1 cellular context compared by ENCODE assay signal in the genomic region with DNA sequence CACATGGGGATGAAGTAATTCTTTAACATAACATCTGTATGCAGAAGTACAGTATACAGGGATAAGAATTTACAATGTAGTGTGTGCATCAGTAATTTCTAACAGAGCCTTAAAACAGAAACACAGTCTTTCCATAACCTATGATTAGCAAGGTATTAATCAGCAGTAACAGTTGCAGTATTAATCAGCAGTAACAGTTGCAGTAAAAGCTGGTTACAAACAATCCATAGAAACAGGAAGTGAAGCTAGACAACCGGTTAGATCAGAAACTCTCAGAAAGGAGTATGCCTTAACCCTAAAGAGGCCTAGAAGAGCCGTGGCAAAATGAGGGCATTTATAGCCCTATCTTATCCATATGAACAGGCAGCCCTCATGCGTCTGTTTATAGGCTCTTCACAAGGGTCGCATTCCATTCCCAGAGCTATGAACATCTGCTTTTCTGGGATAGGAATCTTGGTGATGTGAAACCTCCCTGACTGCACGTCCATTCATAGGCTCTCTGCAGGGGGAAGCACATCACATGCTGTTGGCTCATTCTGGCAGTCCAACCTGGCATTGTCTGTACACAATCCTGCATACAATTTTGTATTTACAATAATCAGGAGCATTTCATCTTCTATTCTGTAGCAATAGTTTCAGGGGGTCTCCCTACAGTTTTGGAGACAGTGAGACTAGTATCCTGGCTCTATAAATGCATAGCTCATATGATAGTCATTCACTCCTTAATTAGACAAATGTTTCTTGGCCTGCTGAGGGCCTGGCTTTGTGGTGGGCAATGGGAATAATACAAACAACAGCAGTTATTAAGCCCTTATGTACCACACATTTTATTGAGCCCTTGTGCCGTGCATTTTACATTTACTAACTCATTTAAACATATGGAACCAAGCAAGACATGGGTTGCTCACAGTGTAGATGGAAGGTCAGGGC.
TF ChIP-seq lines count a peak whose summit lies in the region.

No MANE protein-coding gene starts in this region.

TF ChIP-seq in GM12878, 131 proteins besides CTCF, POLR2A, EP300 and RAD21 (continued from another document):
- peak; percentile 72 for TF ChIP-seq ATF2 (IDR thresholded peaks at IDR 0.05; ENCODE audit: low read length)
- peak; percentile 92 for TF ChIP-seq JUNB (IDR thresholded peaks at IDR 0.05)
- peak; percentile 56 for TF ChIP-seq NFIC (IDR thresholded peaks at IDR 0.05; ENCODE audit: low read depth, low read length)
- peak; percentile 32; the same call in 1 of the 2 replicates for TF ChIP-seq NR2F1 (conservative IDR thresholded peaks at IDR 0.05)
- peak in 1 of 2 experiments; percentile 18; a peak in 1 of 4 replicates for TF ChIP-seq BHLHE40 (IDR thresholded peaks at IDR 0.05; ENCODE audit: borderline replicate concordance in 1 of 2, low read depth in 2 of 2, low read length in 1 of 2)
- TF ChIP-seq SPI1 (IDR thresholded peaks at IDR 0.05; ENCODE audit: borderline replicate concordance, insufficient read depth, low read depth, low read length): peak; percentile 85
- TF ChIP-seq IRF4 (IDR thresholded peaks at IDR 0.05; ENCODE audit: low read depth, low read length): peak; percentile 84
- TF ChIP-seq IKZF1 (conservative IDR thresholded peaks at IDR 0.05): peak; percentile 45; the same call in 1 of the 2 replicates
